Comparison of ENCODE assay signal across 19 cellular contexts in the genomic region with DNA sequence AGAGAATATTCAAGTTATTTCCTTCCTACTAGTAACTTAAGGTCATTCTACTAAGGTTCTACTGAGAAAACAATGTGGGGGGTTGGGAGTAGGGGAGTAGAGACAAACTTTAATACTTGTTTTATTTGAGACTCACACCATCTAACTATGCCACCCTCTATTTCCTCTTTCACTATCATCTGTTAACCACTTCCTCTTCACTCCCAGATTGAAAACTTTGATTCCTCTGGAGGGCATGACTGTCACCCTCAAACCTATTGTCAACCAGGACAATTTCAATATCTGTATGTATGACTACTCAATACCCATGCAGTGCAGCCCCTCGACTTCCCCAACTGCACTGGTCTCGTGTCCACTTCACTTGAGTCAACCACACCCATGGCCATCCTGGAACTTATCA.
"Had no signal": no experiment of that assay in that cellular context is flagged by ENCODE, and none has a peak within 500 bp of the region (broad histone marks: within the 10 kb centered on the region; RNA-seq: fewer than 3 reads in every experiment).

No MANE protein-coding gene starts in this region.

- H3K4me3 ChIP-seq: colonic mucosa, ovary, right lobe of liver, smooth muscle cell, testis, upper lobe of left lung had no signal

- H3K9me3 ChIP-seq: colonic mucosa, ovary, right lobe of liver, testis, upper lobe of left lung had no signal

- H3K4me1 ChIP-seq: colonic mucosa, right lobe of liver, testis, upper lobe of left lung had no signal

- ATAC-seq: activated CD8-positive, alpha-beta T cell treated with anti-CD3 and anti-CD28 coated beads, Interleukin-2, amount 10 ng/mL, durations not matched to agents 7 days and 5 days; activated naive CD4-positive, alpha-beta T cell treated with anti-CD3 and anti-CD28 coated beads, Interleukin-2, amount 50 U/mL, for 72 hours; activated T-cell treated with anti-CD3 and anti-CD28 coated beads, Interleukin-2, amount 50 U/mL, for 72 hours; esophagus mucosa; left lobe of liver; right lobe of liver; stimulated activated naive CD8-positive, alpha-beta T cell treated with anti-CD3 and anti-CD28 coated beads, Interleukin-15, amount 100 ng/mL, for 72 hours had no signal

- H3K36me3 ChIP-seq: colonic mucosa, ovary, right lobe of liver, upper lobe of left lung had no signal

- H3K27me3 ChIP-seq: colonic mucosa, ovary, right lobe of liver, testis, upper lobe of left lung had no signal

- H3K4me2 ChIP-seq: smooth muscle cell had no signal

- DNase-seq: activated CD4-positive, alpha-beta T cell treated with anti-CD3 and anti-CD28 coated beads, Interleukin-2, amount 10 ng/mL, durations not matched to agents 24 days and 14 days; activated CD4-positive, CD25-positive, alpha-beta regulatory T cell; activated CD8-positive, alpha-beta memory T cell treated with anti-CD3 and anti-CD28 coated beads, Interleukin-2, amount 50 U/mL, for 48 hours; activated CD8-positive, alpha-beta T cell treated with anti-CD3 and anti-CD28 coated beads, Interleukin-2, amount 10 ng/mL, durations not matched to agents 7 days and 5 days; activated gamma-delta T cell; activated T-cell treated with anti-CD3 and anti-CD28 coated beads, Interleukin-2, amount 50 U/mL, for 72 hours; amygdala; central memory CD4-positive, alpha-beta T cell; colonic mucosa; mammary epithelial cell; ovary; right lobe of liver; stimulated activated naive CD8-positive, alpha-beta T cell treated with anti-CD3 and anti-CD28 coated beads, Interleukin-15, amount 100 ng/mL, for 72 hours; testis; upper lobe of left lung had no signal

- H3K27ac ChIP-seq: colonic mucosa, ovary, right lobe of liver, testis, upper lobe of left lung had no signal
